ENCODE assay signal across 8 cellular contexts in genomic region chr22:46798366-46799057, GRCh38. TPM values are rescaled to one million over a fixed set of nuclear protein-coding genes. Genes with fewer than 3 reads are reported as not detected.
DNase-seq lines count a peak whose midpoint lies in the region; ATAC-seq and TF ChIP-seq lines count a peak whose summit lies in the region.

No MANE protein-coding gene starts in this region.

- H3K4me3 Mint-ChIP-seq in H9, result no peak overlapping the region
- H3K4me3 Mint-ChIP-seq in activated CD8-positive, alpha-beta T cell treated with anti-CD3 and anti-CD28 coated beads for 36 hours, result no peak overlapping the region

- H2BK15ac ChIP-seq in H9 (ENCODE audit: low read depth, low read length), result no peak overlapping the region

- no peak overlapping the region for H4K5ac ChIP-seq in H9 (ENCODE audit: insufficient read length, low read depth, low read length)

- H2BK12ac ChIP-seq in H9 (ENCODE audit: insufficient read length, low read depth, low read length), result no peak overlapping the region

- H3K56ac ChIP-seq in H9 (ENCODE audit: insufficient read length, low read depth, low read length), result no peak overlapping the region

- no peak overlapping the region for H3K14ac ChIP-seq in H9 (ENCODE audit: insufficient read depth, low read length)

- TF ChIP-seq CTCF in H9 (conservative IDR thresholded peaks at IDR 0.05), result peak; percentile 90
- peak; percentile 92 for TF ChIP-seq CTCF in activated CD8-positive, alpha-beta T cell treated with anti-CD3 and anti-CD28 coated beads for 36 hours (IDR thresholded peaks at IDR 0.05)

- H2BK120ac ChIP-seq in H9 (ENCODE audit: low read depth, low read length, poor library complexity, severe bottlenecking), result no peak overlapping the region

- H3K23me2 ChIP-seq in H9 (ENCODE audit: insufficient read length, low read depth, low read length, poor library complexity, severe bottlenecking), result no peaks in the 10 kb centered on the region

- H3K79me2 ChIP-seq in H9 (ENCODE audit: insufficient read depth, low read length), result no peaks in the 10 kb centered on the region

- H3K4me2 ChIP-seq in H9 (ENCODE audit: insufficient read depth, insufficient read length, low read length), result no peak overlapping the region

- intact Hi-C loops in activated CD8-positive, alpha-beta T cell treated with anti-CD3 and anti-CD28 coated beads for 36 hours (cut with micrococcal nuclease), result no loop called here

- H3K9ac ChIP-seq in H9 (ENCODE audit: extremely low read depth, insufficient read length, low read length), result no peak overlapping the region

- no peak overlapping the region for H3K18ac ChIP-seq in H9 (ENCODE audit: insufficient read length, low read depth, low read length)

- H4K20me1 ChIP-seq in H9 (ENCODE audit: control insufficient read depth, insufficient read depth, insufficient read length), result peaks cover 2% of the 10 kb centered on the region

- H3K9me3 Mint-ChIP-seq in H9, result no peaks in the 10 kb centered on the region
- H3K9me3 Mint-ChIP-seq in activated CD8-positive, alpha-beta T cell treated with anti-CD3 and anti-CD28 coated beads for 36 hours, result no peaks in the 10 kb centered on the region

- no peak overlapping the region for H2AK5ac ChIP-seq in H9 (ENCODE audit: insufficient read length, low read length)

- no peak overlapping the region for H2AFZ ChIP-seq in H9 (ENCODE audit: low read length)

- no peak overlapping the region for H3K27ac ChIP-seq in H9 (ENCODE audit: insufficient read length, low read depth, low read length)

- no peak overlapping the region for H3K23ac ChIP-seq in H9 (ENCODE audit: insufficient read length, low read depth, low read length)

- no peak overlapping the region for H3T11ph ChIP-seq in H9 (ENCODE audit: low read length)

- no peaks in the 10 kb centered on the region for H3K27me3 ChIP-seq in H9 (ENCODE audit: insufficient read depth, low read length)

- peak; percentile 92 for DNase-seq in AG20443 (ENCODE audit: low spot score)
- DNase-seq in H9, result peak; percentile 85
- DNase-seq in NCI-H524 (lab: John Stamatoyannopoulos, UW), result peak; percentile 36 to 75
- DNase-seq in activated CD8-positive, alpha-beta T cell treated with anti-CD3 and anti-CD28 coated beads for 36 hours, result peak; percentile 85
- DNase-seq in ecto neural progenitor cell (ENCODE audit: low spot score), result peak; percentile 83
- peak; percentile 72 for DNase-seq in medulla oblongata (ENCODE audit: extremely low spot score)
- peak; percentile 46 for DNase-seq in stimulated activated CD8-positive, alpha-beta memory T cell treated with anti-CD3 and anti-CD28 coated beads, Interleukin-15, amount 100 ng/mL, for 1 hour (ENCODE audit: low read depth)

- H3K4ac ChIP-seq in H9 (ENCODE audit: low read depth, low read length), result no peak overlapping the region

- POLR2A ChIA-PET in activated CD8-positive, alpha-beta T cell treated with anti-CD3 and anti-CD28 coated beads for 36 hours (lab: Charles Lee), result interaction anchor here (0.9 to 1.2 kb wide), 2 partner anchors 18 to 36 kb away, joined by 3 to 6 read pairs; partner anchors contain the start of gene TBC1D22A

- no peaks in the 10 kb centered on the region for H3K4me1 ChIP-seq in H9 (ENCODE audit: insufficient read depth, low read length)

- H3K9me3 ChIP-seq in H9 (ENCODE audit: control insufficient read depth, low read depth, low read length), result no peaks in the 10 kb centered on the region

- H3K27ac Mint-ChIP-seq in H9, result peak overlapping the region in 1 of 3 experiments; percentile 58; a peak in 2 of 7 replicates
- H3K27ac Mint-ChIP-seq in activated CD8-positive, alpha-beta T cell treated with anti-CD3 and anti-CD28 coated beads for 36 hours, result peak overlapping the region; percentile 73

- peaks cover 12 to 14% of the 10 kb centered on the region in 2 experiments for H3K4me1 Mint-ChIP-seq in H9
- H3K4me1 Mint-ChIP-seq in activated CD8-positive, alpha-beta T cell treated with anti-CD3 and anti-CD28 coated beads for 36 hours (ENCODE audit: low read depth), result peaks cover 25% of the 10 kb centered on the region

- no CpG with 5 or more reads among the region's 22 CpGs for WGBS in H9 (ENCODE audit: extremely low coverage, insufficient read length, low lambda C conversion rate)

- H3K36me3 Mint-ChIP-seq in H9 (ENCODE audit: insufficient read depth in 1 of 3, low read depth in 3 of 3), result peaks cover 3 to 37% (median 31%) of the 10 kb centered on the region in 3 experiments; a peak in 5 of 7 replicates
- peaks cover 43% of the 10 kb centered on the region for H3K36me3 Mint-ChIP-seq in activated CD8-positive, alpha-beta T cell treated with anti-CD3 and anti-CD28 coated beads for 36 hours (ENCODE audit: low read depth)

- CTCF ChIA-PET in activated CD8-positive, alpha-beta T cell treated with anti-CD3 and anti-CD28 coated beads for 36 hours (lab: Charles Lee), result interaction anchor here (0.8 to 10.9 kb wide), 13 partner anchors 10 to 169 kb away, joined by 3 to 191 read pairs (median 5); partner anchors contain the start of gene TBC1D22A

- H4K91ac ChIP-seq in H9 (ENCODE audit: insufficient read length, low read depth, low read length), result no peak overlapping the region

- H2BK5ac ChIP-seq in H9 (ENCODE audit: insufficient read length, low read length), result no peak overlapping the region

- peak; percentile 94 for ATAC-seq in activated CD8-positive, alpha-beta T cell treated with anti-CD3 and anti-CD28 coated beads for 36 hours
- ATAC-seq in GM21528 (IDR thresholded peaks at IDR 0.05; ENCODE audit: low FRiP score, unreplicated experiment), result no peak

- H3K79me1 ChIP-seq in H9 (ENCODE audit: insufficient read depth, low read depth, low read length, poor library complexity, severe bottlenecking), result no peaks in the 10 kb centered on the region

- H4K8ac ChIP-seq in H9 (replicated peaks; ENCODE audit: insufficient read length, low read depth, low read length), result no peak overlapping the region

- no peak overlapping the region for H2BK20ac ChIP-seq in H9 (ENCODE audit: low read depth, low read length, poor library complexity, severe bottlenecking)

- H3K27me3 Mint-ChIP-seq in H9 (ENCODE audit: low read depth), result no peaks in the 10 kb centered on the region; the same call in 1 of the 2 replicates
- H3K27me3 Mint-ChIP-seq in activated CD8-positive, alpha-beta T cell treated with anti-CD3 and anti-CD28 coated beads for 36 hours, result no peaks in the 10 kb centered on the region

RNA-seq across cellular contexts. Expression of gene TBC1D22A, which starts 36.1 kb away (rescaled TPM):
- total RNA-seq in H9 (2021), result 19.3 and 20.8 TPM in 2 replicates
- total RNA-seq in activated CD8-positive, alpha-beta T cell treated with anti-CD3 and anti-CD28 coated beads for 36 hours, result 10 to 100 TPM; 41.0 to 42.8 TPM
